Comparison of ENCODE assay signal across 15 cellular contexts in genomic region chr5:59829389-59829788, GRCh38.
DNase-seq lines count a peak whose midpoint lies in the region; ATAC-seq and TF ChIP-seq lines count a peak whose summit lies in the region.
"Had no signal": no experiment of that assay in that cellular context is flagged by ENCODE, and none has a peak within 500 bp of the region (broad histone marks: within the 10 kb centered on the region; RNA-seq: fewer than 3 reads in every experiment).

No MANE protein-coding gene starts in this region.

- peak; percentile 82 for ATAC-seq in IMR-90 (ENCODE audit: low read depth)
- no peak for ATAC-seq in stimulated activated effector memory CD8-positive, alpha-beta T cell treated with anti-CD3 and anti-CD28 coated beads, Interleukin-12 subunit alpha, Interleukin-12 subunit beta, amount 100 ng/mL, for 72 hours

- H2BK15ac ChIP-seq in IMR-90 (ENCODE audit: low read depth, low read length), result no peak overlapping the region

- H3K27ac Mint-ChIP-seq in stimulated activated effector memory CD8-positive, alpha-beta T cell treated with anti-CD3 and anti-CD28 coated beads, Interleukin-12 subunit alpha, Interleukin-12 subunit beta, amount 100 ng/mL, for 72 hours, result no peak overlapping the region
- no peak overlapping the region for H3K27ac Mint-ChIP-seq in CD8-positive, alpha-beta memory T cell

- no peaks in the 10 kb centered on the region for H4K20me1 ChIP-seq in IMR-90 (ENCODE audit: insufficient read depth, low read length)

- no peak overlapping the region for H3K9ac ChIP-seq in IMR-90 (ENCODE audit: low read depth, low read length)

- no peak overlapping the region for H3K18ac ChIP-seq in IMR-90 (ENCODE audit: low read depth, low read length)

- no peak overlapping the region for H2AK5ac ChIP-seq in IMR-90 (ENCODE audit: low read depth, low read length)

- H4K5ac ChIP-seq in IMR-90 (ENCODE audit: low read depth, low read length), result no peak overlapping the region

- H3K4ac ChIP-seq in IMR-90 (ENCODE audit: low read depth, low read length), result no peak overlapping the region

- H3K9me1 ChIP-seq in IMR-90 (ENCODE audit: insufficient read depth, low read length), result 0 out of 2 replicates have a peak, but pooled peaks cover 3% of the 10 kb centered on the region

- no peaks in the 10 kb centered on the region for H3K4me1 Mint-ChIP-seq in stimulated activated effector memory CD8-positive, alpha-beta T cell treated with anti-CD3 and anti-CD28 coated beads, Interleukin-12 subunit alpha, Interleukin-12 subunit beta, amount 100 ng/mL, for 72 hours
- no peaks in the 10 kb centered on the region for H3K4me1 Mint-ChIP-seq in CD8-positive, alpha-beta memory T cell

- no CpG with 5 or more reads among the region's 1 CpG for WGBS in IMR-90 (ENCODE audit: extremely low coverage in 2 of 2, insufficient read length in 1 of 2), 2 experiments

- H2BK5ac ChIP-seq in IMR-90 (ENCODE audit: low read depth, low read length, poor library complexity, severe bottlenecking), result peak overlapping the region; percentile 28

- H3K27ac ChIP-seq in IMR-90 (ENCODE audit: insufficient read depth, low read length), result no peak overlapping the region
- H3K27ac ChIP-seq in brain microvascular endothelial cell, result no peak overlapping the region
- H3K27ac ChIP-seq in CD8-positive, alpha-beta memory T cell (ENCODE audit: low read depth, low read length), result no peak overlapping the region
- no peak overlapping the region for H3K27ac ChIP-seq in caudate nucleus (ENCODE audit: low read depth, low read length)
- H3K27ac ChIP-seq: ovary, RWPE1, upper lobe of left lung had no signal

- H4K8ac ChIP-seq in IMR-90 (ENCODE audit: low read depth in 2 of 2, low read length in 2 of 2), result no peak overlapping the region

- H3K4me3 Mint-ChIP-seq in stimulated activated effector memory CD8-positive, alpha-beta T cell treated with anti-CD3 and anti-CD28 coated beads, Interleukin-12 subunit alpha, Interleukin-12 subunit beta, amount 100 ng/mL, for 72 hours, result no peak overlapping the region
- H3K4me3 Mint-ChIP-seq in CD8-positive, alpha-beta memory T cell, result no peak overlapping the region

- no peak overlapping the region for H2BK120ac ChIP-seq in IMR-90 (ENCODE audit: low read depth, low read length)

- H3K36me3 Mint-ChIP-seq in stimulated activated effector memory CD8-positive, alpha-beta T cell treated with anti-CD3 and anti-CD28 coated beads, Interleukin-12 subunit alpha, Interleukin-12 subunit beta, amount 100 ng/mL, for 72 hours, result no peaks in the 10 kb centered on the region
- H3K36me3 Mint-ChIP-seq in CD8-positive, alpha-beta memory T cell, result no peaks in the 10 kb centered on the region

- no peak overlapping the region for H3K14ac ChIP-seq in IMR-90 (replicated peaks; ENCODE audit: low read depth, low read length)

- dilution Hi-C loops in IMR-90 (cut with HindIII; ENCODE audit: low sequenced_read_pairs, unreplicated experiment), result no loop called here

- no peaks in the 10 kb centered on the region for H3K79me1 ChIP-seq in IMR-90 (ENCODE audit: low read depth in 1 of 2, low read length in 2 of 2)

- peaks cover 12% of the 10 kb centered on the region for H3K4me1 ChIP-seq in IMR-90 (ENCODE audit: control insufficient read depth, insufficient read depth, low read length)
- no peaks in the 10 kb centered on the region for H3K4me1 ChIP-seq in CD8-positive, alpha-beta memory T cell (ENCODE audit: insufficient read depth, low read length)
- H3K4me1 ChIP-seq: upper lobe of left lung had no signal

- H3K56ac ChIP-seq in IMR-90 (ENCODE audit: extremely low read depth, insufficient read depth, low read length), result no peak overlapping the region

- no peak overlapping the region for H4K91ac ChIP-seq in IMR-90 (ENCODE audit: insufficient read depth, low read depth, low read length)

- TF ChIP-seq POLR2A in IMR-90 (IDR thresholded peaks at IDR 0.05; ENCODE audit: low read depth, low read length), result no peak

- no peak overlapping the region for H3K23ac ChIP-seq in IMR-90 (ENCODE audit: low read depth, low read length)

- intact Hi-C loops in IMR-90 (cut with micrococcal nuclease), result no loop called here

- TF ChIP-seq CTCF in IMR-90 (conservative IDR thresholded peaks at IDR 0.05; ENCODE audit: low read depth, low read length) (no peak), brain microvascular endothelial cell (IDR thresholded peaks at IDR 0.05; ENCODE audit: low read depth, low read length, missing control alignments) (no peak)

- in situ Hi-C loops in IMR-90 (cut with MboI; ENCODE audit: low sequenced_read_pairs) (no loop called here), brain microvascular endothelial cell (cut with HindIII; ENCODE audit: low pct_ligation_motif_present, low sequenced_read_pairs) (no loop called here)

- no peak overlapping the region for H3K4me3 ChIP-seq in IMR-90 (ENCODE audit: insufficient read depth, low read depth, low read length)
- H3K4me3 ChIP-seq in brain microvascular endothelial cell (ENCODE audit: low read depth, low read length), result no peak overlapping the region
- H3K4me3 ChIP-seq in CD8-positive, alpha-beta memory T cell (ENCODE audit: low read length), result no peak overlapping the region
- H3K4me3 ChIP-seq: ovary, upper lobe of left lung had no signal

- BruUV-seq in IMR-90 (replicated peaks; lab: Mats Ljungman, UMichigan), result no TSS peak

- no peak overlapping the region for H3K4me2 ChIP-seq in IMR-90 (ENCODE audit: low read depth, low read length)

- no peak overlapping the region for H2AFZ ChIP-seq in IMR-90 (replicated peaks; ENCODE audit: low read length, poor library complexity)

- H3K27me3 ChIP-seq in IMR-90 (ENCODE audit: control insufficient read depth, insufficient read depth, low read length) (no peaks in the 10 kb centered on the region), brain microvascular endothelial cell (replicated peaks) (no peaks in the 10 kb centered on the region)
- H3K27me3 ChIP-seq in CD8-positive, alpha-beta memory T cell (ENCODE audit: insufficient read depth, low read length, poor library complexity, severe bottlenecking), result no peaks in the 10 kb centered on the region
- H3K27me3 ChIP-seq: ovary, upper lobe of left lung had no signal

- H3K36me3 ChIP-seq in IMR-90 (ENCODE audit: control insufficient read depth, insufficient read depth, low read length) (no peaks in the 10 kb centered on the region), brain microvascular endothelial cell (replicated peaks) (no peaks in the 10 kb centered on the region)
- H3K36me3 ChIP-seq in CD8-positive, alpha-beta memory T cell (ENCODE audit: insufficient read depth, low read length), result no peaks in the 10 kb centered on the region
- H3K36me3 ChIP-seq: ovary, upper lobe of left lung had no signal

- H2BK20ac ChIP-seq in IMR-90 (ENCODE audit: low read depth, low read length), result no peak overlapping the region

- CTCF ChIA-PET in IMR-90 (lab: Yijun Ruan, JAX), result no interaction called here
- CTCF ChIA-PET in CD8-positive, alpha-beta memory T cell (lab: Charles Lee), result interaction anchor here (0.7 kb wide), 1 partner anchor 19 kb away, joined by 3 read pairs; no protein-coding TSS in a partner anchor

- TF ChIP-seq RAD21 in IMR-90 (IDR thresholded peaks at IDR 0.05; ENCODE audit: low read length), result no peak

- DNase-seq in AG20443 (ENCODE audit: low spot score) (peak; percentile 43), IMR-90 (peak; percentile 79), brain microvascular endothelial cell (peak; percentile 34), myocyte (ENCODE audit: low read depth) (peak; percentile 67), caudate nucleus (lab: John Stamatoyannopoulos, UW) (no peak)
- DNase-seq in central memory CD4-positive, alpha-beta T cell, result no peak
- no peak for DNase-seq in stimulated activated effector memory CD8-positive, alpha-beta T cell treated with anti-CD3 and anti-CD28 coated beads, Interleukin-12 subunit alpha, Interleukin-12 subunit beta, amount 100 ng/mL, for 72 hours (ENCODE audit: low spot score in 2 of 2)
- no peak for DNase-seq in CD8-positive, alpha-beta memory T cell
- DNase-seq: C1 segment of cervical spinal cord, mesendoderm, NCI-H187, NCI-H748 treated with DMSO at 0.1 percent for 48 hours, ovary, upper lobe of left lung had no signal

- no peak overlapping the region for H2AK9ac ChIP-seq in IMR-90 (replicated peaks; ENCODE audit: low read depth, low read length, poor library complexity)

- H3K9me3 Mint-ChIP-seq in stimulated activated effector memory CD8-positive, alpha-beta T cell treated with anti-CD3 and anti-CD28 coated beads, Interleukin-12 subunit alpha, Interleukin-12 subunit beta, amount 100 ng/mL, for 72 hours, result peaks cover 6% of the 10 kb centered on the region
- peaks cover 0 to 6% (median 0%) of the 10 kb centered on the region in 5 donors for H3K9me3 Mint-ChIP-seq in CD8-positive, alpha-beta memory T cell

- POLR2A ChIA-PET in IMR-90 (lab: Charles Lee; ENCODE audit: unreplicated experiment), result no interaction called here
- POLR2A ChIA-PET in CD8-positive, alpha-beta memory T cell (lab: Charles Lee), result no interaction called here

- H3K27me3 Mint-ChIP-seq in CD8-positive, alpha-beta memory T cell, result peaks cover 3 to 4% of the 10 kb centered on the region in 2 donors

- H3K9me3 ChIP-seq in IMR-90 (ENCODE audit: control insufficient read depth, insufficient read depth, low read length), result no peaks in the 10 kb centered on the region
- no peaks in the 10 kb centered on the region for H3K9me3 ChIP-seq in CD8-positive, alpha-beta memory T cell (ENCODE audit: low read length)
- H3K9me3 ChIP-seq: ovary, upper lobe of left lung had no signal

TF ChIP-seq in IMR-90, 13 proteins besides CTCF, POLR2A, EP300 and RAD21 (continues in another document):
- TF ChIP-seq USF2 (IDR thresholded peaks at IDR 0.05; ENCODE audit: low read depth, low read length) (no peak), MXI1 (IDR thresholded peaks at IDR 0.05; ENCODE audit: borderline replicate concordance, low read depth, low read length) (no peak), BHLHE40 (IDR thresholded peaks at IDR 0.05; ENCODE audit: low read depth, low read length) (no peak), RCOR1 (IDR thresholded peaks at IDR 0.05; ENCODE audit: insufficient replicate concordance, low read length) (no peak)
- TF ChIP-seq, protein P1, sequence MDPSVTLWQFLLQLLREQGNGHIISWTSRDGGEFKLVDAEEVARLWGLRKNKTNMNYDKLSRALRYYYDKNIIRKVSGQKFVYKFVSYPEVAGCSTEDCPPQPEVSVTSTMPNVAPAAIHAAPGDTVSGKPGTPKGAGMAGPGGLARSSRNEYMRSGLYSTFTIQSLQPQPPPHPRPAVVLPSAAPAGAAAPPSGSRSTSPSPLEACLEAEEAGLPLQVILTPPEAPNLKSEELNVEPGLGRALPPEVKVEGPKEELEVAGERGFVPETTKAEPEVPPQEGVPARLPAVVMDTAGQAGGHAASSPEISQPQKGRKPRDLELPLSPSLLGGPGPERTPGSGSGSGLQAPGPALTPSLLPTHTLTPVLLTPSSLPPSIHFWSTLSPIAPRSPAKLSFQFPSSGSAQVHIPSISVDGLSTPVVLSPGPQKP (IDR thresholded peaks at IDR 0.05; ENCODE audit: borderline replicate concordance, low read depth, low read length), result no peak

Comparison
In these comparisons a context has a peak if more than half of its experiments do, and no peak if none do; other contexts are left out.
1. DNase-seq: peak in AG20443 (single experiment), IMR-90 (single experiment), brain microvascular endothelial cell (single experiment) and myocyte (single experiment); none in central memory CD4-positive, alpha-beta T cell (single experiment), stimulated activated effector memory CD8-positive, alpha-beta T cell treated with anti-CD3 and anti-CD28 coated beads, Interleukin-12 subunit alpha, Interleukin-12 subunit beta, amount 100 ng/mL, for 72 hours (0 of 2), CD8-positive, alpha-beta memory T cell (0 of 5) and caudate nucleus (0 of 61).